In genomic region chr12:70270108-70270507, GRCh38 we compare ENCODE assay signal across 24 cellular contexts. TPM values are rescaled to one million over a fixed set of nuclear protein-coding genes. Genes with fewer than 3 reads are reported as not detected.
DNase-seq lines count a peak whose midpoint lies in the region; ATAC-seq, FAIRE-seq and TF ChIP-seq lines count a peak whose summit lies in the region.
"Had no signal": no experiment of that assay in that cellular context is flagged by ENCODE, and none has a peak within 500 bp of the region (broad histone marks: within the 10 kb centered on the region; RNA-seq: fewer than 3 reads in every experiment).

No MANE protein-coding gene starts in this region.

- H3K4me2 ChIP-seq in SU-DHL-6 (ENCODE audit: low read depth, low read length, poor library complexity, severe bottlenecking): peak overlapping the region; percentile 46

- H3K9me3 Mint-ChIP-seq in naive thymus-derived CD4-positive, alpha-beta T cell: no peaks in the 10 kb centered on the region
- H3K9me3 Mint-ChIP-seq: CD8-positive, alpha-beta T cell; HFFc6 had no signal

- H3K4me1 Mint-ChIP-seq in naive thymus-derived CD4-positive, alpha-beta T cell: peaks cover 27 to 97% (median 90%) of the 10 kb centered on the region in 7 donors

- no peak overlapping the region for H2AFZ ChIP-seq in SU-DHL-6 (ENCODE audit: low read depth, low read length, severe bottlenecking)
- H2AFZ ChIP-seq: GM23248 had no signal

- WGBS in pancreas, 2 donors: 0 to 10% methylated on average over 1 of the region's 1 CpG

- POLR2A ChIA-PET in HEK293 (lab: Yijun Ruan, JAX): no interaction called here
- POLR2A ChIA-PET in naive thymus-derived CD4-positive, alpha-beta T cell (lab: Charles Lee): no interaction called here

- H4K20me1 ChIP-seq in SU-DHL-6 (ENCODE audit: low read depth, low read length): peaks cover 42% of the 10 kb centered on the region

- H3K4me3 Mint-ChIP-seq in naive thymus-derived CD4-positive, alpha-beta T cell: peak overlapping the region in 1 of 10 donors; percentile 23
- H3K4me3 Mint-ChIP-seq: B cell; CD8-positive, alpha-beta T cell; HFFc6; IgD-negative memory B cell had no signal

- peak; percentile 22 for ATAC-seq in left lobe of liver
- ATAC-seq in pancreas: peak; percentile 41 to 69 (median 62)
- ATAC-seq in naive thymus-derived CD4-positive, alpha-beta T cell: no peak
- no peak for ATAC-seq in GM21717 (IDR thresholded peaks at IDR 0.05; ENCODE audit: unreplicated experiment)
- ATAC-seq: CD8-positive, alpha-beta T cell; PC-3 had no signal

- FAIRE-seq in pancreas (lab: Jason Lieb, UNC): no peak

- peaks cover 4 to 44% (median 35%) of the 10 kb centered on the region in 5 donors for H3K36me3 Mint-ChIP-seq in naive thymus-derived CD4-positive, alpha-beta T cell

- H3K27ac ChIP-seq in HEK293 (ENCODE audit: extremely low read depth, low read depth, low read length) (no peak overlapping the region), SU-DHL-6 (ENCODE audit: low read depth, low read length) (peak overlapping the region; percentile 60; the same call in 1 of the 2 replicates), pancreas (peak overlapping the region in 2 of 4 donors; percentile 43 to 46)
- H3K27ac ChIP-seq in naive thymus-derived CD4-positive, alpha-beta T cell (ENCODE audit: low read depth, low read length): no peak overlapping the region
- H3K27ac ChIP-seq: C4-2B, GM23248, KMS-11, SJCRH30 had no signal

- intact Hi-C loops in pancreas (cut with DNase I): no loop called here
- intact Hi-C loops in naive thymus-derived CD4-positive, alpha-beta T cell (cut with micrococcal nuclease): no loop called here

- no peak for TF ChIP-seq CTCF in HEK293 (tag by site-specific recombination; IDR thresholded peaks at IDR 0.05)
- no peak for TF ChIP-seq CTCF in SU-DHL-6 (IDR thresholded peaks at IDR 0.05; ENCODE audit: insufficient read depth, low read length, poor library complexity, severe bottlenecking)
- no peak for TF ChIP-seq CTCF in pancreas (IDR thresholded peaks at IDR 0.05)

- H3K27me3 ChIP-seq in SU-DHL-6 (ENCODE audit: low read length) (no peaks in the 10 kb centered on the region), pancreas (no peaks in the 10 kb centered on the region)
- H3K27me3 ChIP-seq in naive thymus-derived CD4-positive, alpha-beta T cell (ENCODE audit: control insufficient read depth in 2 of 2, insufficient read depth in 2 of 2, low read length in 2 of 2): no peaks in the 10 kb centered on the region
- H3K27me3 ChIP-seq: SJCRH30 had no signal

- peaks cover 22% of the 10 kb centered on the region for H3K4me1 ChIP-seq in HEK293 (ENCODE audit: control insufficient read depth, insufficient read depth, low read length)
- H3K4me1 ChIP-seq in pancreas: peaks cover 17 to 51% (median 43%) of the 10 kb centered on the region in 3 donors
- H3K4me1 ChIP-seq in naive thymus-derived CD4-positive, alpha-beta T cell (ENCODE audit: control insufficient read depth in 2 of 2, insufficient read depth in 2 of 2, low read length in 2 of 2): peaks cover 10 to 29% of the 10 kb centered on the region in 2 donors
- H3K4me1 ChIP-seq: SJCRH30 had no signal

- H3K79me2 ChIP-seq in SU-DHL-6 (ENCODE audit: insufficient read depth, low read length): peaks cover 100% of the 10 kb centered on the region

- H3K4me3 ChIP-seq in HEK293 (ENCODE audit: low read depth, low read length): no peak overlapping the region
- no peak overlapping the region for H3K4me3 ChIP-seq in SU-DHL-6 (ENCODE audit: insufficient read depth, low read length, poor library complexity, severe bottlenecking)
- H3K4me3 ChIP-seq in pancreas: no peak overlapping the region
- no peak overlapping the region for H3K4me3 ChIP-seq in naive thymus-derived CD4-positive, alpha-beta T cell (ENCODE audit: low read length)
- H3K4me3 ChIP-seq: GM23248, SJCRH30 had no signal

- H3K36me3 ChIP-seq in HEK293 (ENCODE audit: control insufficient read depth in 2 of 2, insufficient read depth in 1 of 2, low read length in 2 of 2) (no peaks in the 10 kb centered on the region), SU-DHL-6 (ENCODE audit: low read length) (peaks cover 6% of the 10 kb centered on the region; the same call in 1 of the 2 replicates), pancreas (no peaks in the 10 kb centered on the region)
- no peaks in the 10 kb centered on the region for H3K36me3 ChIP-seq in naive thymus-derived CD4-positive, alpha-beta T cell (ENCODE audit: control insufficient read depth in 2 of 3, insufficient read depth in 3 of 3, low read length in 3 of 3)

- H3K9ac ChIP-seq in SU-DHL-6 (ENCODE audit: low read length): 0 out of 2 replicates have a peak overlapping the region, but pooled peaks have one; percentile 15
- H3K9ac ChIP-seq: GM23248, KMS-11 had no signal

- no peaks in the 10 kb centered on the region for H3K27me3 Mint-ChIP-seq in naive thymus-derived CD4-positive, alpha-beta T cell
- H3K27me3 Mint-ChIP-seq: B cell, IgD-negative memory B cell had no signal

- no peaks in the 10 kb centered on the region for H3K9me2 ChIP-seq in SU-DHL-6 (replicated peaks; ENCODE audit: insufficient read depth, low read length)

- no peak overlapping the region for H3K27ac Mint-ChIP-seq in naive thymus-derived CD4-positive, alpha-beta T cell
- H3K27ac Mint-ChIP-seq: B cell; CD8-positive, alpha-beta T cell; HFFc6; IgD-negative memory B cell had no signal

- DNase-seq in left lobe of liver (ENCODE audit: low spot score) (no peak), pancreas (no peak), EL (no peak)
- no peak for DNase-seq in naive thymus-derived CD4-positive, alpha-beta T cell
- DNase-seq: Caco-2; CD8-positive, alpha-beta T cell; GM23248; H7; HFFc6; NCI-H1105 treated with DMSO at 0.1 percent for 48 hours; NCI-H2029; NCI-H446; NCI-H524 treated with DMSO at 0.1 percent for 48 hours; NCI-H774; PC-3; SJCRH30; T-helper 1 cell had no signal

- H3F3A ChIP-seq in SU-DHL-6 (ENCODE audit: insufficient read depth): peaks cover 11% of the 10 kb centered on the region; the same call in 1 of the 2 replicates

- CTCF ChIA-PET in HEK293 (lab: Yijun Ruan, JAX): no interaction called here
- CTCF ChIA-PET in naive thymus-derived CD4-positive, alpha-beta T cell (lab: Charles Lee): no interaction called here

- H3K9me3 ChIP-seq in HEK293 (ENCODE audit: control insufficient read depth, insufficient read depth, low read depth, low read length) (no peaks in the 10 kb centered on the region), SU-DHL-6 (ENCODE audit: insufficient read depth, low read length) (no peaks in the 10 kb centered on the region), pancreas (no peaks in the 10 kb centered on the region)
- no peaks in the 10 kb centered on the region for H3K9me3 ChIP-seq in naive thymus-derived CD4-positive, alpha-beta T cell (ENCODE audit: control insufficient read depth in 2 of 3, low read length in 3 of 3)
- H3K9me3 ChIP-seq: Caco-2, SJCRH30 had no signal

TF ChIP-seq in HEK293, 187 proteins besides CTCF, POLR2A, EP300 and RAD21 (continues in another document):
- TF ChIP-seq ZNF114 (tag by site-specific recombination; IDR thresholded peaks at IDR 0.05) (no peak), HOXA7 (CRISPR knock-in tag; IDR thresholded peaks at IDR 0.05; ENCODE audit: borderline replicate concordance) (no peak), PRDM6 (tag by site-specific recombination; IDR thresholded peaks at IDR 0.05) (peak; percentile 29; the same call in 1 of the 2 replicates), ZBTB26 (tag by site-specific recombination; optimal IDR thresholded peaks at IDR 0.05) (no peak), ZFP37 (tag by site-specific recombination; IDR thresholded peaks at IDR 0.05) (no peak), SCRT1 (tag by site-specific recombination; IDR thresholded peaks at IDR 0.05; ENCODE audit: borderline replicate concordance) (no peak)

RNA-seq across cellular contexts. Expression of gene CNOT2, which starts 26.9 kb away (rescaled TPM):
- total RNA-seq in left lobe of liver (22.0 TPM), pancreas (10 to 100 TPM; 19.5 to 44.0 (median 26.6) TPM)
- polyA plus RNA-seq in pancreas: 10 to 100 TPM; 15.0 to 27.1 TPM
- 100 to 1,000 TPM in 4 of 5 experiments, 10 to 100 TPM in 1; 76.2 to 144 (median 116) TPM for total RNA-seq in naive thymus-derived CD4-positive, alpha-beta T cell
- polyA plus RNA-seq in naive thymus-derived CD4-positive, alpha-beta T cell: 100 to 1,000 TPM; 114 to 122 TPM

Comparison
In these comparisons a context has a peak if more than half of its experiments do, and no peak if none do; other contexts are left out.
1. ATAC-seq: peak in left lobe of liver (single experiment) and pancreas (4 of 4); none in naive thymus-derived CD4-positive, alpha-beta T cell (single experiment) and GM21717 (single experiment).